In the genomic region with DNA sequence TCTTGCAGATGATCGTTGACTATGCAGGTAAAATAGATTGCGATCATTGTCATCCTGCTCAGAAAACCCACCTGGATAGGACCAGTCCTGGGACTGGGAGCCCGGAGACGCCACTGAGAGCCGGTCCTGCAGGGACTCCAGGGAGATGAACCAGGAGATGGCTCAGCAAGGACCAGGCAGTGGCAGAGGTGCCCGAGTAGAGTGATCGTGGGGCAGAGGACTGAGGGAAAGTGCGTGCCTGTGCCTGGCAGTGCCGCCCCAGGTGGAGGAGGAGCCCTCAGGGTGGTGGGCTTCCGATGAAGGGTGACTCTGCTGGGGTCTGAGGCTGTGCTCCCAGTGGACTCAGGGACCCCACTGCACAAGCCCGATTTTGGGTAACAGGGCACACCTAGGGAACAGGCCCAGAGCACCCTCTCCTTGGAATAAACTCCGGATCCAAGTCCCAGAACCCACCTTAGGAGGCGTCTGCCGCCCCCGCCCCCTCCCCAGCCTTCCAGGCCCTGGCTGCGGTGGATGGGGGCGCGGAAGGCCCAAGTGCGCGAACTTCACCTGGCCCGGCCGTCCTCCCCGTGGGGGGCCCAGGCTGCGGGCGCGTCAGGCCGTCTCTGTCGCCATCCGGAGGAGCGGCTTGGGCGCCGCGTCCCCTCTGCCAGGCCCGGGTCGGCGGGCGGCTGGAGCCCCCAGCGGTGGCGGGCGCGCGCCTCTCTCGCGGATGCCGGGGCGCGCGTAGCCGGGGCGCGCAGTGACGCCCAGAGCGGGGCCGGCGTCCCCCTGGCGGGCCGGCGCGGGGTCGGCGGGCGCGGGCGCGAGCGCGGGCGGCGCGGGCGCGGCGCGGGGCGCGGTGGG, we compare ENCODE assay signal across 14 cellular contexts.
DNase-seq lines count a peak whose midpoint lies in the region; ATAC-seq, FAIRE-seq and TF ChIP-seq lines count a peak whose summit lies in the region.
"Had no signal": no experiment of that assay in that cellular context is flagged by ENCODE, and none has a peak within 500 bp of the region (broad histone marks: within the 10 kb centered on the region; RNA-seq: fewer than 3 reads in every experiment).

No MANE protein-coding gene starts in this region.

- TF ChIP-seq EP300 in suprapubic skin (IDR thresholded peaks at IDR 0.05), result no peak

- TF ChIP-seq POLR2A in suprapubic skin (IDR thresholded peaks at IDR 0.05), result no peak
- no peak for TF ChIP-seq POLR2A in GM12891 (IDR thresholded peaks at IDR 0.05; ENCODE audit: low read depth, low read length)

- peak overlapping the region; percentile 62 for H3K27ac ChIP-seq in angular gyrus (ENCODE audit: low read depth, low read length)
- H3K27ac ChIP-seq in suprapubic skin, result peak overlapping the region; percentile 36

- TF ChIP-seq CTCF in suprapubic skin (IDR thresholded peaks at IDR 0.05), result no peak

- FAIRE-seq in GM12891 (lab: Jason Lieb, UNC), result no peak
- FAIRE-seq: A204.1, GM18507 had no signal

- H3K4me1 ChIP-seq in suprapubic skin, result peaks cover 26% of the 10 kb centered on the region

- WGBS in suprapubic skin, result 72% methylated on average over 8 of the region's 76 CpGs

- peak overlapping the region; percentile 60 for H3K4me3 ChIP-seq in suprapubic skin

- H3K36me3 ChIP-seq in suprapubic skin, result no peaks in the 10 kb centered on the region

- peak; percentile 6 for DNase-seq in NCI-H1694 treated with DMSO at 0.1 percent for 48 hours (lab: John Stamatoyannopoulos, UW)
- no peak for DNase-seq in NCI-H1694 (lab: John Stamatoyannopoulos, UW)
- peak; percentile 78 for DNase-seq in left kidney (ENCODE audit: low read depth, low spot score)
- peak; percentile 55 to 63 for DNase-seq in suprapubic skin (ENCODE audit: low spot score in 2 of 2)
- no peak for DNase-seq in GM12891 (ENCODE audit: insufficient read length, low spot score)
- DNase-seq: activated CD4-positive, alpha-beta T cell treated with anti-CD3 and anti-CD28 coated beads, Interleukin-2, amount 10 ng/mL, durations not matched to agents 24 days and 14 days; left cardiac atrium; stimulated activated CD4-positive, alpha-beta T cell treated with anti-CD3 and anti-CD28 coated beads, Interleukin-2, amount 100 ng/mL, for 48 hours; stimulated activated naive CD8-positive, alpha-beta T cell treated with anti-CD3 and anti-CD28 coated beads, Interleukin-15, amount 100 ng/mL, for 72 hours had no signal

- H3K9me3 ChIP-seq in suprapubic skin, result no peaks in the 10 kb centered on the region

- peaks cover 53% of the 10 kb centered on the region for H3K27me3 ChIP-seq in suprapubic skin

- no peak for ATAC-seq in HG02588 (IDR thresholded peaks at IDR 0.05; ENCODE audit: unreplicated experiment)
- no peak for ATAC-seq in HG02852 (IDR thresholded peaks at IDR 0.05; ENCODE audit: unreplicated experiment)
- ATAC-seq: stimulated activated naive CD8-positive, alpha-beta T cell treated with anti-CD3 and anti-CD28 coated beads, Interleukin-15, amount 100 ng/mL, for 72 hours had no signal

TF ChIP-seq in GM12891, 5 proteins besides CTCF, POLR2A, EP300 and RAD21:
- no peak for TF ChIP-seq POLR2AphosphoS5 (IDR thresholded peaks at IDR 0.05; ENCODE audit: low read depth, low read length)
- TF ChIP-seq PAX5 (IDR thresholded peaks at IDR 0.05; ENCODE audit: insufficient read depth, low read length, severe bottlenecking), result no peak
- TF ChIP-seq TAF1 (IDR thresholded peaks at IDR 0.05; ENCODE audit: low read depth, low read length), result no peak
- TF ChIP-seq SPI1 (IDR thresholded peaks at IDR 0.05; ENCODE audit: low read depth, low read length), result no peak
- TF ChIP-seq POU2F2 (IDR thresholded peaks at IDR 0.05; ENCODE audit: low read depth, low read length), result no peak

Comparison
In these comparisons a context has a peak if more than half of its experiments do, and no peak if none do; other contexts are left out.
1. DNase-seq: peak in NCI-H1694 treated with DMSO at 0.1 percent for 48 hours (single experiment), left kidney (single experiment) and suprapubic skin (2 of 2); none in NCI-H1694 (single experiment) and GM12891 (single experiment).